14 cellular contexts compared by ENCODE assay signal in genomic region chr1:241857131-241857530, GRCh38. TPM values are rescaled to one million over a fixed set of nuclear protein-coding genes. Genes with fewer than 3 reads are reported as not detected.
DNase-seq lines count a peak whose midpoint lies in the region; ATAC-seq and TF ChIP-seq lines count a peak whose summit lies in the region.
"Had no signal": no experiment of that assay in that cellular context is flagged by ENCODE, and none has a peak within 500 bp of the region (broad histone marks: within the 10 kb centered on the region; RNA-seq: fewer than 3 reads in every experiment).

No MANE protein-coding gene starts in this region.

- no peak overlapping the region for H3K4me3 ChIP-seq in hepatocyte
- H3K4me3 ChIP-seq: cardiac muscle cell, neural progenitor cell had no signal

- H3K9me3 ChIP-seq in hepatocyte (ENCODE audit: low read depth), result no peaks in the 10 kb centered on the region

- no peaks in the 10 kb centered on the region for H3K4me1 ChIP-seq in hepatocyte (ENCODE audit: insufficient read depth)
- H3K4me1 ChIP-seq: neural progenitor cell had no signal

- H3K27ac Mint-ChIP-seq in HFFc6, result peak overlapping the region; percentile 43; the same call in 1 of the 2 replicates
- H3K27ac Mint-ChIP-seq: neural progenitor cell had no signal

- H3K27me3 Mint-ChIP-seq in HFFc6 (ENCODE audit: insufficient read depth), result no peaks in the 10 kb centered on the region

- H3K9me3 Mint-ChIP-seq in HFFc6, result no peaks in the 10 kb centered on the region
- H3K9me3 Mint-ChIP-seq: neural progenitor cell had no signal

- no peak overlapping the region for H3K4me3 Mint-ChIP-seq in HFFc6
- H3K4me3 Mint-ChIP-seq: neural progenitor cell had no signal

- TF ChIP-seq CTCF in HFFc6 (IDR thresholded peaks at IDR 0.05) (no peak), hepatocyte (IDR thresholded peaks at IDR 0.05; ENCODE audit: poor library complexity) (no peak)

- H3K4me1 Mint-ChIP-seq in HFFc6 (ENCODE audit: low read depth), result no peaks in the 10 kb centered on the region
- H3K4me1 Mint-ChIP-seq: neural progenitor cell had no signal

- H3K9me2 ChIP-seq in hepatocyte (replicated peaks; ENCODE audit: insufficient read depth), result no peaks in the 10 kb centered on the region

- no peak overlapping the region for H3K4me2 ChIP-seq in hepatocyte
- H3K4me2 ChIP-seq: neural progenitor cell had no signal

- 83% methylated on average over 6 of the region's 6 CpGs for WGBS in hepatocyte (ENCODE audit: low lambda C conversion rate, missing lambda C conversion rate)

- ATAC-seq in GM18868 (IDR thresholded peaks at IDR 0.05; ENCODE audit: unreplicated experiment) (peak; percentile 98), HG03571 (IDR thresholded peaks at IDR 0.05; ENCODE audit: unreplicated experiment) (peak; percentile 58)
- ATAC-seq: Panc1 had no signal

- no peak overlapping the region for H3K27ac ChIP-seq in hepatocyte
- H3K27ac ChIP-seq: cardiac muscle cell, neural progenitor cell, VCaP had no signal

- H3K36me3 ChIP-seq in hepatocyte (replicated peaks; ENCODE audit: insufficient read depth, low read depth), result no peaks in the 10 kb centered on the region

- H2AFZ ChIP-seq in hepatocyte, result no peak overlapping the region
- H2AFZ ChIP-seq: neural progenitor cell had no signal

- H3K36me3 Mint-ChIP-seq in HFFc6 (ENCODE audit: low read depth), result peaks cover 24% of the 10 kb centered on the region

- H3K79me2 ChIP-seq in hepatocyte, result no peaks in the 10 kb centered on the region

- H3K27me3 ChIP-seq in hepatocyte, result no peaks in the 10 kb centered on the region
- H3K27me3 ChIP-seq: cardiac muscle cell, neural progenitor cell had no signal

- H4K20me1 ChIP-seq in hepatocyte (ENCODE audit: insufficient read depth, poor library complexity, severe bottlenecking), result no peaks in the 10 kb centered on the region

- DNase-seq in HFFc6 (no peak), foreskin melanocyte (peak; percentile 83), hepatocyte (ENCODE audit: low spot score) (no peak), occipital lobe (lab: John Stamatoyannopoulos, UW) (no peak), hepatic stellate cell (ENCODE audit: low spot score) (no peak), NCI-H446 treated with DMSO at 0.1 percent for 48 hours (lab: John Stamatoyannopoulos, UW) (no peak)
- DNase-seq: DMS79, NCI-H1417 treated with DMSO at 0.1 percent for 48 hours had no signal

RNA-seq across cellular contexts. Expression of gene EXO1, which starts 9.1 kb away (rescaled TPM):
- total RNA-seq in HFFc6 (2021; fragmentation: NEBNext Ultra II Directional; extraction: Animal tissue kit (Norgen Biotek cat#: 25700)), result 10 to 100 TPM in 5 of 6 experiments, 1 to 10 TPM in 1; 6.5 to 15.7 (median 15.2) TPM
- total RNA-seq in hepatocyte, result 1.6 and 5.0 TPM in 2 replicates
- 1.00 and 3.1 TPM in 2 replicates for polyA plus RNA-seq in hepatocyte
- total RNA-seq in occipital lobe, result 3.4 TPM
